27 cellular contexts compared by ENCODE assay signal in genomic region chr1:54976747-54977146, GRCh38. TPM values are rescaled to one million over a fixed set of nuclear protein-coding genes. Genes with fewer than 3 reads are reported as not detected.
DNase-seq lines count a peak whose midpoint lies in the region; ATAC-seq and TF ChIP-seq lines count a peak whose summit lies in the region.
"Had no signal": no experiment of that assay in that cellular context is flagged by ENCODE, and none has a peak within 500 bp of the region (broad histone marks: within the 10 kb centered on the region; RNA-seq: fewer than 3 reads in every experiment).

No MANE protein-coding gene starts in this region.

- ATAC-seq in left lobe of liver (no peak), HG02588 (IDR thresholded peaks at IDR 0.05; ENCODE audit: unreplicated experiment) (no peak)
- ATAC-seq: A549, SK-N-SH treated with all-trans-retinoic acid at 6 μM for 48 hours had no signal

- no peak overlapping the region for H3K4me3 ChIP-seq in right atrium auricular region
- H3K4me3 ChIP-seq: A549, esophagus muscularis mucosa, lung, thyroid gland had no signal

- H3K27ac ChIP-seq in right atrium auricular region, result no peak overlapping the region
- H3K27ac ChIP-seq: A549, esophagus muscularis mucosa, neutrophil, thyroid gland had no signal

- no peaks in the 10 kb centered on the region for H3K36me3 ChIP-seq in right atrium auricular region
- H3K36me3 ChIP-seq: esophagus muscularis mucosa, neutrophil, thyroid gland had no signal

- peaks cover 0 to 5% of the 10 kb centered on the region in 2 donors for H3K4me1 ChIP-seq in right atrium auricular region

- TF ChIP-seq CTCF in right atrium auricular region (IDR thresholded peaks at IDR 0.05), result no peak

- no peaks in the 10 kb centered on the region for H3K27me3 ChIP-seq in right atrium auricular region
- H3K27me3 ChIP-seq: thyroid gland had no signal

- peak; percentile 15 for DNase-seq in NCI-H2107 treated with DMSO at 0.1 percent for 48 hours (lab: John Stamatoyannopoulos, UW; ENCODE audit: unreplicated experiment)
- DNase-seq in NCI-H2107 (lab: John Stamatoyannopoulos, UW), result no peak
- DNase-seq in NCI-H774 (lab: John Stamatoyannopoulos, UW), result peak; percentile 28
- DNase-seq in left lobe of liver (ENCODE audit: low spot score), result peak; percentile 14
- no peak for DNase-seq in NCI-H510A (lab: John Stamatoyannopoulos, UW)
- no peak for DNase-seq in globus pallidus (ENCODE audit: low spot score)
- no peak for DNase-seq in right atrium auricular region (ENCODE audit: low spot score)
- DNase-seq: activated CD4-positive, alpha-beta T cell treated with anti-CD3 and anti-CD28 coated beads, Interleukin-2, amount 50 U/mL, for 4 hours; activated CD8-positive, alpha-beta memory T cell treated with anti-CD3 and anti-CD28 coated beads, Interleukin-2, amount 50 U/mL, for 48 hours; activated effector memory CD4-positive, alpha-beta T cell treated with Interleukin-2 at 50 U/mL for 16 hours; activated naive CD8-positive, alpha-beta T cell treated with anti-CD3 and anti-CD28 coated beads, Interleukin-2, amount 10 ng/mL, durations not matched to agents 7 days and 5 days; effector CD4-positive, alpha-beta T cell; EL; NCI-H1417 treated with DMSO at 0.1 percent for 48 hours; NCI-H446 treated with DMSO at 0.1 percent for 48 hours; stimulated activated CD4-positive, alpha-beta T cell treated with anti-CD3 and anti-CD28 coated beads, Interleukin-4, amount 100 ng/mL, for 1 hour; stimulated activated naive CD4-positive, alpha-beta T cell; thyroid gland had no signal

- no peaks in the 10 kb centered on the region for H3K9me3 ChIP-seq in right atrium auricular region
- H3K9me3 ChIP-seq: A549, esophagus muscularis mucosa, neutrophil, thyroid gland had no signal

RNA-seq across cellular contexts. Expression of gene TMEM61, which starts 3.7 kb away (rescaled TPM):
- total RNA-seq in left lobe of liver, result not detected
- total RNA-seq in right atrium auricular region, result not detected
- total RNA-seq: activated naive CD8-positive, alpha-beta T cell treated with anti-CD3 and anti-CD28 coated beads, Interleukin-2, amount 10 ng/mL, durations not matched to agents 7 days and 5 days; chondrocyte; frontal cortex; RPMI7951 had no signal

RNA-seq across cellular contexts. Expression of gene BSND, which starts 22.0 kb away (rescaled TPM):
- total RNA-seq in left lobe of liver, result not detected
- total RNA-seq in right atrium auricular region, result not detected
- total RNA-seq: activated naive CD8-positive, alpha-beta T cell treated with anti-CD3 and anti-CD28 coated beads, Interleukin-2, amount 10 ng/mL, durations not matched to agents 7 days and 5 days; chondrocyte; esophagus muscularis mucosa; frontal cortex; lung; RPMI7951; thyroid gland had no signal

Comparison
In these comparisons a context has a peak if more than half of its experiments do, and no peak if none do; other contexts are left out.
1. DNase-seq: peak in NCI-H2107 treated with DMSO at 0.1 percent for 48 hours (single experiment), NCI-H774 (single experiment) and left lobe of liver (single experiment); none in NCI-H2107 (single experiment), NCI-H510A (single experiment), globus pallidus (single experiment) and right atrium auricular region (single experiment).